ENCODE assay signal across 8 cellular contexts in the genomic region with DNA sequence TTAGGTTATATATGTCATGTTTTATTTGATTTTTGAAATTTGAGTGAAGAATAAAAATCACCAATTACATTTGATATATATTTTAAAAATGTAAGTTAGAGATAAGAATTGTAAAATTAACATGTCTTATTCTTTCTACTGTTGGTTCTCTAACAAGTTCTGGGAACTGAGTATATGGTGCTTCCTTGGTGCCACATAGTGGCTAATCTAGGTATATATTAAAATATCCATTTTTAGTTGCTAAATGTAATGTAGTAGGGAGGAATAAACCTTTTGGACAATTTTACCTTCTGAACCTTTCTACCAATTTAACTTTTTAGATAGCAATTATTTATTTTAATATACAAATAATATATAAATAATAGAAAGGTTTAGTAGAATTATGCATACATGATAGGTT. TPM values are rescaled to one million over a fixed set of nuclear protein-coding genes. Genes with fewer than 3 reads are reported as not detected.
DNase-seq lines count a peak whose midpoint lies in the region; ATAC-seq, FAIRE-seq and TF ChIP-seq lines count a peak whose summit lies in the region.

No MANE protein-coding gene starts in this region.

- no peak overlapping the region for H3K4me3 ChIP-seq in neural progenitor cell

- no peak overlapping the region for H2AFZ ChIP-seq in neural progenitor cell (replicated peaks)

- H3K27ac Mint-ChIP-seq in neural progenitor cell = no peak overlapping the region

- no peak overlapping the region for H3K4me2 ChIP-seq in neural progenitor cell

- TF ChIP-seq CTCF in neural progenitor cell (IDR thresholded peaks at IDR 0.05) = peak; percentile 48

- H3F3A ChIP-seq in neural progenitor cell (ENCODE audit: low read depth) = no peaks in the 10 kb centered on the region

- no peaks in the 10 kb centered on the region for H3K4me1 Mint-ChIP-seq in neural progenitor cell

- ATAC-seq in HG02885 (IDR thresholded peaks at IDR 0.05; ENCODE audit: poor library complexity, unreplicated experiment) = peak; percentile 92

- no peaks in the 10 kb centered on the region for H4K20me1 ChIP-seq in neural progenitor cell (ENCODE audit: low read depth)

- H3K27ac ChIP-seq in neural progenitor cell = no peak overlapping the region

- no peaks in the 10 kb centered on the region for H3K4me1 ChIP-seq in neural progenitor cell

- no peaks in the 10 kb centered on the region for H3K9me3 Mint-ChIP-seq in neural progenitor cell

- FAIRE-seq in GM18507 (lab: Jason Lieb, UNC) = peak; percentile 26

- no peaks in the 10 kb centered on the region for H3K9me3 ChIP-seq in neural progenitor cell (ENCODE audit: low read depth)

- no peak overlapping the region for H3K4me3 Mint-ChIP-seq in neural progenitor cell

- DNase-seq in A172 (ENCODE audit: low spot score) (peak; percentile 46), GM18507 (ENCODE audit: extremely low spot score, insufficient read length, low read depth) (peak; percentile 37), NCI-H460 (ENCODE audit: extremely low read depth, low read depth) (peak; percentile 17), dedifferentiated amniotic fluid mesenchymal stem cell (ENCODE audit: extremely low spot score) (peak; percentile 63), neural progenitor cell (ENCODE audit: low spot score) (peak; percentile 19), cortex of kidney (lab: John Stamatoyannopoulos, UW) (no peak)
- no peak for DNase-seq in activated CD4-positive, CD25-positive, alpha-beta regulatory T cell (lab: John Stamatoyannopoulos, UW)

- H3K36me3 Mint-ChIP-seq in neural progenitor cell = no peaks in the 10 kb centered on the region

- no peaks in the 10 kb centered on the region for H3K79me2 ChIP-seq in neural progenitor cell (ENCODE audit: low read depth)

- no peaks in the 10 kb centered on the region for H3K27me3 ChIP-seq in neural progenitor cell

- no peak overlapping the region for H3K9ac ChIP-seq in neural progenitor cell

- H3K27me3 Mint-ChIP-seq in neural progenitor cell (ENCODE audit: insufficient read depth, low read depth) = no peaks in the 10 kb centered on the region

- no peaks in the 10 kb centered on the region for H3K36me3 ChIP-seq in neural progenitor cell

RNA-seq across cellular contexts. Expression of a gene that starts 17.5 kb away (rescaled TPM):
- 2.1 and 5.1 TPM in 2 replicates for total RNA-seq in A172 (2014; rRNA removed; shearing (Covaris generic))
- total RNA-seq in NCI-H460 (2014; rRNA removed; shearing (Covaris generic)) = 3.2 and 4.3 TPM in 2 replicates
- 0.57 and 2.2 TPM in 2 replicates for polyA plus RNA-seq in NCI-H460 (2014; cell fraction: nucleus; rRNA removed)
- 2.2 and 4.8 TPM in 2 replicates for total RNA-seq in neural progenitor cell (ENCODE audit: low replicate concordance)

RNA-seq across cellular contexts. Expression of a gene that starts 50.9 kb away (rescaled TPM):
- 2.5 and 18.5 TPM in 2 replicates for total RNA-seq in A172 (2014; rRNA removed; shearing (Covaris generic))
- 2.1 and 2.2 TPM in 2 replicates for total RNA-seq in NCI-H460 (2014; rRNA removed; shearing (Covaris generic))
- 0.72 and 2.3 TPM in 2 replicates for polyA plus RNA-seq in NCI-H460 (2014; cell fraction: nucleus; rRNA removed)
- total RNA-seq in neural progenitor cell (ENCODE audit: low replicate concordance) = 3.0 and 3.6 TPM in 2 replicates

RNA-seq across cellular contexts. Expression of a gene that starts 58.7 kb away (rescaled TPM):
- total RNA-seq in A172 (2014; rRNA removed; shearing (Covaris generic)) = not detected in 2 replicates
- not detected in 2 replicates for total RNA-seq in NCI-H460 (2014; rRNA removed; shearing (Covaris generic))
- polyA plus RNA-seq in NCI-H460 (2014; cell fraction: nucleus; rRNA removed) = not detected in 2 replicates
- total RNA-seq in neural progenitor cell (ENCODE audit: low replicate concordance) = not detected in 2 replicates

Comparison
In these comparisons a context has a peak if more than half of its experiments do, and no peak if none do; other contexts are left out.
1. DNase-seq: peak in A172 (single experiment), GM18507 (single experiment), NCI-H460 (single experiment), dedifferentiated amniotic fluid mesenchymal stem cell (single experiment) and neural progenitor cell (single experiment); none in cortex of kidney (single experiment) and activated CD4-positive, CD25-positive, alpha-beta regulatory T cell (0 of 4).